ENCODE assay signal across 7 cellular contexts in the genomic region with DNA sequence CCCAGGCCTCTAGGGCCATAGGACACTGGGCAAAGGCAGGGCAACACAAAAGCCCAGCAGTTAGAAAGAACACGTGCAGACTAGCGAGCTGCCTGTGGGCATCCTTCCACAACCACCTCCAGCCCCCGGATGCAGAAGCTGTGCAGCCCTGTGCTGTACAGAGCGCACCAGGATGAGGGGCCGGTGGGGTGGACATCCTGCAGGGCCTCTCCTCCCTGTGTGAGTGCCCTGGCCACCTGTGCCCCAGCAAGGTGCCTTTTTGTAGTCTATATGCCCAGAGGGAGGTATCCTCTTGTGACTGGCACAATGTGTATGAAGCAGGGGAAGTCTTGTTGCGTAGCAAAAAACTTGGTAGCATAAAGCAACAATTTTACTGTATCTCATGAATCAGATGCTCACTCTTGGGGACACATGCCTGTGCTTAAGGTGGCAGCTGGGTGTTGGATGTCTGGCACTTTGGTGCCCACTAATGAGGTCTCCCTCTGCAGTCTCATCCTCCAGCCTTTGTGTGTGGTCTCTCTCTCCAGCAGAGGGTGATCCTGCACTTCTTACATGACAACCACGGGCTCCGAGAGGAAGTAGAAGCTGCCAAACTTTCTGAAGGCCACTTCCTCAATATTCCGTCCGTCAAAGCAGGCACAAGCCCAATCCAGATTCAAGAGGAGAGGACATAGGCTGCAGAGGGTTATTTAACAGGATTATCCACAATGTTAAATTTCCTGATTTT. TPM values are rescaled to one million over a fixed set of nuclear protein-coding genes. Genes with fewer than 3 reads are reported as not detected.
DNase-seq lines count a peak whose midpoint lies in the region; ATAC-seq, FAIRE-seq and TF ChIP-seq lines count a peak whose summit lies in the region.

No MANE protein-coding gene starts in this region.

- H3K27me3 ChIP-seq in HL-60 (ENCODE audit: insufficient read depth, poor library complexity, severe bottlenecking) (no peaks in the 10 kb centered on the region), HepG2 (ENCODE audit: control insufficient read depth in 1 of 2, insufficient read depth in 2 of 2, low read length in 2 of 2) (no peaks in the 10 kb centered on the region)

- TF ChIP-seq RAD21 in HepG2 (CRISPR knock-in tag; IDR thresholded peaks at IDR 0.05): 0 out of 2 replicates have a peak, but pooled peaks have one; percentile 36

- no peaks in the 10 kb centered on the region for H3K9me3 ChIP-seq in HepG2 (ENCODE audit: low read length)

- in situ Hi-C loops in HepG2 (cut with HindIII; ENCODE audit: extremely low pct_ligation_motif_present, low pct_unique_long_range_greater_than_20kb): loop anchor here (5.0 kb wide), 1 partner anchor 281 kb away; no protein-coding TSS in a partner anchor

- FAIRE-seq in HepG2 (lab: Jason Lieb, UNC): no peak

- no peak overlapping the region for H3K27ac ChIP-seq in HL-60 (replicated peaks)
- H3K27ac ChIP-seq in HepG2 (ENCODE audit: extremely low read length, insufficient read depth, low read length): no peak overlapping the region

- no peak overlapping the region for H3K4me2 ChIP-seq in HepG2 (ENCODE audit: low read depth, low read length)

- H3K79me2 ChIP-seq in HepG2 (ENCODE audit: insufficient read depth, low read length): peaks cover 20% of the 10 kb centered on the region

- H3K4me3 ChIP-seq in HL-60 (replicated peaks; ENCODE audit: insufficient read depth, low read length) (no peak overlapping the region), choroid plexus epithelial cell (ENCODE audit: low read depth, low read length) (no peak overlapping the region), HepG2 (replicated peaks in 1 of 3; ENCODE audit: insufficient read depth in 1 of 3, low read depth in 2 of 3, low read length in 3 of 3) (no peak overlapping the region)

- intact Hi-C loops in HepG2 (cut with micrococcal nuclease; ENCODE audit: unreplicated experiment): loop anchor here (1.0 kb wide), 1 partner anchor 281 kb away; no protein-coding TSS in a partner anchor

- TF ChIP-seq POLR2A in HepG2 (IDR thresholded peaks at IDR 0.05; ENCODE audit: insufficient read depth in 1 of 2, low read depth in 2 of 2, low read length in 2 of 2): no peak

- POLR2A ChIA-PET in HepG2 (lab: Yijun Ruan, JAX): interaction anchor here (1.7 kb wide), 1 partner anchor 12 kb away, joined by 5 read pairs; no protein-coding TSS in a partner anchor

- 83% methylated on average over 10 of the region's 10 CpGs for WGBS in HepG2 (ENCODE audit: low lambda C conversion rate)

- TF ChIP-seq EP300 in HepG2 (IDR thresholded peaks at IDR 0.05; ENCODE audit: low read depth in 2 of 2, low read length in 2 of 2): no peak
- TF ChIP-seq EP300 in HepG2 (CRISPR knock-in tag; IDR thresholded peaks at IDR 0.05; ENCODE audit: borderline replicate concordance): no peak

- no peaks in the 10 kb centered on the region for H4K20me1 ChIP-seq in HepG2 (ENCODE audit: insufficient read depth, low read length)

- H2AFZ ChIP-seq in HepG2 (ENCODE audit: low read length): no peak overlapping the region

- peak; percentile 73 for ATAC-seq in GM19397 (IDR thresholded peaks at IDR 0.05; ENCODE audit: unreplicated experiment)
- ATAC-seq in HepG2: peak; percentile 78

- BruUV-seq in HepG2 (replicated peaks; lab: Mats Ljungman, UMichigan): no TSS peak

- peaks cover 2% of the 10 kb centered on the region; the same call in 1 of the 2 replicates for H3K4me1 ChIP-seq in HepG2 (ENCODE audit: insufficient read depth, low read length)

- H3K36me3 ChIP-seq in HepG2 (replicated peaks in 1 of 2; ENCODE audit: control insufficient read depth in 1 of 2, insufficient read depth in 2 of 2, low read length in 2 of 2): peaks cover 12 to 49% of the 10 kb centered on the region in 2 experiments

- TF ChIP-seq CTCF in HL-60 (IDR thresholded peaks at IDR 0.05; ENCODE audit: insufficient read depth, low read length) (peak; percentile 81), choroid plexus epithelial cell (conservative IDR thresholded peaks at IDR 0.05; ENCODE audit: low read depth, low read length) (peak; percentile 86), HepG2 (CRISPR knock-in tag; IDR thresholded peaks at IDR 0.05) (peak; percentile 60)

- H3K9ac ChIP-seq in HepG2 (ENCODE audit: insufficient read depth, low read depth, low read length): no peak overlapping the region

- CTCF ChIA-PET in HepG2 (lab: Yijun Ruan, JAX; ENCODE audit: low intra/inter-chr PET ratio, low total read pairs): interaction anchor here (1.2 kb wide), 1 partner anchor 281 kb away, joined by 10 read pairs; no protein-coding TSS in a partner anchor

- peak; percentile 88 for DNase-seq in EH (ENCODE audit: low read depth)
- DNase-seq in HL-60 (ENCODE audit: low read depth in 1 of 2, low spot score in 1 of 2): peak in 1 of 2 experiments; percentile 91
- DNase-seq in T-helper 22 cell (ENCODE audit: low read depth): peak; percentile 30
- DNase-seq in choroid plexus epithelial cell (ENCODE audit: low read depth): peak; percentile 92
- DNase-seq in HepG2 (ENCODE audit: low spot score): peak; percentile 35
- peak; percentile 84 for DNase-seq in superior temporal gyrus (ENCODE audit: extremely low spot score)

TF ChIP-seq in HepG2, 621 proteins besides CTCF, POLR2A, EP300 and RAD21 (continues in another document):
- TF ChIP-seq NAIF1 (CRISPR knock-in tag; IDR thresholded peaks at IDR 0.05; ENCODE audit: borderline replicate concordance): no peak
- no peak for TF ChIP-seq ZNF143 (CRISPR knock-in tag; IDR thresholded peaks at IDR 0.05)
- TF ChIP-seq SRY (CRISPR knock-in tag; IDR thresholded peaks at IDR 0.05): no peak
- no peak for TF ChIP-seq ZSCAN29 (CRISPR knock-in tag; conservative IDR thresholded peaks at IDR 0.05)
- TF ChIP-seq TGIF2 (CRISPR knock-in tag; IDR thresholded peaks at IDR 0.05): no peak
- TF ChIP-seq, protein P1, sequence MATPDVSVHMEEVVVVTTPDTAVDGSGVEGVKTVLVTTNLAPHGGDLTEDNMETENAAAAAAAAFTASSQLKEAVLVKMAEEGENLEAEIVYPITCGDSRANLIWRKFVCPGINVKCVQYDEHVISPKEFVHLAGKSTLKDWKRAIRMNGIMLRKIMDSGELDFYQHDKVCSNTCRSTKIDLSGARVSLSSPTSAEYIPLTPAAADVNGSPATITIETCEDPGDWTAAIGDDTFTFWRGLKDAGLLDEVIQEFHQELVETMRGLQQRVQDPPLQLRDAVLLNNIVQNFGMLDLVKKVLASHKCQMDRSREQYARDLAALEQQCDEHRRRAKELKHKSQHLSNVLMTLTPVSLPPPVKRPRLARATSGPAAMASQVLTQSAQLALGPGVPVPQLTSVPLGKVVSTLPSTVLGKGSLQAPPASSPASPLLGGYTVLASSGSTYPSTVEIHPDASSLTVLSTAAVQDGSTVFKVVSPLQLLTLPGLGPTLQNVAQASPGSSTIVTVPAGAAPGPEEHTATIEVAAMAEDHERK (CRISPR knock-in tag; IDR thresholded peaks at IDR 0.05; ENCODE audit: low read depth): no peak
- no peak for TF ChIP-seq ZNF282 (IDR thresholded peaks at IDR 0.05; ENCODE audit: partially characterized antibody)
- TF ChIP-seq EED (CRISPR knock-in tag; IDR thresholded peaks at IDR 0.05): no peak
- TF ChIP-seq STAG1 (CRISPR knock-in tag; IDR thresholded peaks at IDR 0.05): peak; percentile 75
- TF ChIP-seq ELF3 (CRISPR knock-in tag; IDR thresholded peaks at IDR 0.05): 0 out of 2 replicates have a peak, but pooled peaks have one; percentile 19
- TF ChIP-seq, protein P2, sequence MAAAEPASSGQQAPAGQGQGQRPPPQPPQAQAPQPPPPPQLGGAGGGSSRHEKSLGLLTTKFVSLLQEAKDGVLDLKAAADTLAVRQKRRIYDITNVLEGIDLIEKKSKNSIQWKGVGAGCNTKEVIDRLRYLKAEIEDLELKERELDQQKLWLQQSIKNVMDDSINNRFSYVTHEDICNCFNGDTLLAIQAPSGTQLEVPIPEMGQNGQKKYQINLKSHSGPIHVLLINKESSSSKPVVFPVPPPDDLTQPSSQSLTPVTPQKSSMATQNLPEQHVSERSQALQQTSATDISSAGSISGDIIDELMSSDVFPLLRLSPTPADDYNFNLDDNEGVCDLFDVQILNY (CRISPR knock-in tag; conservative IDR thresholded peaks at IDR 0.05): no peak
- TF ChIP-seq PHF8 (CRISPR knock-in tag; IDR thresholded peaks at IDR 0.05): no peak

RNA-seq across cellular contexts. Expression of a gene that starts 8.7 kb away (rescaled TPM):
- total RNA-seq in HepG2 (2016; rRNA removed; fragmentation: Illumina TruSeq; extraction: Trizol): 30.7 and 46.3 TPM in 2 replicates
- total RNA-seq in HepG2 (2016; cell fraction: cytosol; rRNA removed; fragmentation: Illumina TruSeq; extraction: Trizol; ENCODE audit: low read depth): 4.3 and 4.9 TPM in 2 replicates
- 31.3 and 48.9 TPM in 2 replicates for total RNA-seq in HepG2 (2016; cell fraction: insoluble cytoplasmic fraction; rRNA removed; fragmentation: Illumina TruSeq; extraction: Trizol)
- 10.3 and 10.6 TPM in 2 replicates for total RNA-seq in HepG2 (2016; cell fraction: membrane; rRNA removed; fragmentation: Illumina TruSeq; extraction: Trizol)
- total RNA-seq in HepG2 (2016; cell fraction: nucleus; rRNA removed; fragmentation: Illumina TruSeq; extraction: Trizol): 33.8 and 35.6 TPM in 2 replicates
- 10.4 and 15.1 TPM in 2 replicates for polyA plus RNA-seq in HepG2 (2011; rRNA removed)
- polyA plus RNA-seq in HepG2 (2011; cell fraction: cytosol; rRNA removed): 10.6 and 12.1 TPM in 2 replicates
- polyA plus RNA-seq in HepG2 (2011; cell fraction: nucleus; rRNA removed): 14.6 and 15.9 TPM in 2 replicates
- polyA plus RNA-seq in HepG2 (2012): 9.7 and 17.7 TPM in 2 replicates
- 0.87 and 1.1 TPM in 2 replicates for polyA plus RNA-seq in HepG2 (2016; cell fraction: cytosol; fragmentation: Illumina TruSeq; extraction: Trizol; ENCODE audit: low read depth)
- 41.4 and 43.6 TPM in 2 replicates for polyA plus RNA-seq in HepG2 (2016; cell fraction: insoluble cytoplasmic fraction; fragmentation: Illumina TruSeq; extraction: Trizol; ENCODE audit: low read depth)
- 3.0 and 3.9 TPM in 2 replicates for polyA plus RNA-seq in HepG2 (2016; cell fraction: membrane; fragmentation: Illumina TruSeq; extraction: Trizol; ENCODE audit: low read depth)
- polyA plus RNA-seq in HepG2 (2016; cell fraction: nucleus; fragmentation: Illumina TruSeq; extraction: Trizol; ENCODE audit: insufficient read depth, low read depth): 40.5 and 41.8 TPM in 2 replicates
- polyA minus RNA-seq in HepG2 (2011; rRNA and poly(A)+ RNA removed; ENCODE audit: low replicate concordance): 50.3 and 124 TPM in 2 replicates
- polyA minus RNA-seq in HepG2 (2011; cell fraction: cytosol; rRNA and poly(A)+ RNA removed): 9.1 and 16.4 TPM in 2 replicates
- polyA minus RNA-seq in HepG2 (2011; cell fraction: nucleus; rRNA and poly(A)+ RNA removed): 27.6 and 33.7 TPM in 2 replicates
